11 cellular contexts compared by ENCODE assay signal in the genomic region with DNA sequence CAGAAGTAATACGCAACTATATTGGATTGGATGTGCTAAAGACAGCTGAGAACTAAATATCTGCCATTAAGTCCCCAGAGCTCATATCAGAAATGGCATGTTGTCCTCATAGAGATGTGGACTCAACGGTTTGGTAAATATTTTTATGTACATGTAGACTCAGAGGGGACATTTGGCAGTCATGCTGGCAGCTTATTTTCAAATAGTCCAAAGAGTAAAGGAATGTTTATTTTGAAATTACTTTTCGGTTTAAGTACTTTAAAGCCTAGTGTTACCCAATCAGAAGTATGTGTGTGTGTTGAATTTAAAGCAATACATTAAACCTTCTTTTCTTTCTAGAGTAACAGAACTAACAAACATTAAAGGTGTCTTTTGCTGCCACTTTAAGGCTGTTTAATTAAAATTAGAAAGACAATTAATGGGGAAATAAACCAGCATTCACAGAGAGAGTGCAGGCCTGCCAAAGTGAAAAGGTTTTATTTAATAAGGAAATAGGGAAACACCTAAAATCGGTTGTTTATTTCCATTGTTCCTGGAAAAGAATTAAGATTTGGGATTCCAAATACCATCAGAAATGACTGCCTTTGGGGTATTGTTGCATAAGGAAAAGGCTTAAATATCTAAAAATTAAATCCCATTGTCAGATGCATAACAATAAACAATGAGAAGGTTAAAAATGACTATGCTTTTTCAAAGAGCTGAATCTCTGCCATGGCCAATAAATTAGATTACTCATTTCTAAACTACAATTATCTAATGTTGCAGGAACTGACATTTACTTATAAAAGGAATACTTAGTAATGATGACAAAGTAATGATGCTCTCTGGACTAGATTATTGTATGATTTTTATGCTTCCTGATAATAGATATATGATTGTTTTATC.
DNase-seq lines count a peak whose midpoint lies in the region; ATAC-seq and TF ChIP-seq lines count a peak whose summit lies in the region.
"Had no signal": no experiment of that assay in that cellular context is flagged by ENCODE, and none has a peak within 500 bp of the region (broad histone marks: within the 10 kb centered on the region; RNA-seq: fewer than 3 reads in every experiment).

No MANE protein-coding gene starts in this region.

- H3K9me3 ChIP-seq in mammary epithelial cell (replicated peaks; ENCODE audit: insufficient read depth, low read length) = no peaks in the 10 kb centered on the region

- 83% methylated on average over 4 of the region's 4 CpGs for WGBS in mammary epithelial cell (ENCODE audit: low coverage, missing lambda C conversion rate)

- no peaks in the 10 kb centered on the region for H3K36me3 Mint-ChIP-seq in naive thymus-derived CD8-positive, alpha-beta T cell
- H3K36me3 Mint-ChIP-seq: brain had no signal

- no peak overlapping the region for H3K9ac ChIP-seq in mammary epithelial cell (ENCODE audit: insufficient read depth, low read length)

- in situ Hi-C loops in mammary epithelial cell (cut with MboI; ENCODE audit: low sequenced_read_pairs in 2 of 2) = no loop called here

- H3K9me3 Mint-ChIP-seq in naive thymus-derived CD8-positive, alpha-beta T cell = peaks cover 0 to 2% (median 0%) of the 10 kb centered on the region in 9 donors
- H3K9me3 Mint-ChIP-seq: brain had no signal

- H3K4me2 ChIP-seq in mammary epithelial cell (ENCODE audit: insufficient read depth, low read depth, low read length) = no peak overlapping the region

- peak overlapping the region in 1 of 10 donors; percentile 7 for H3K27ac Mint-ChIP-seq in naive thymus-derived CD8-positive, alpha-beta T cell

- CTCF ChIA-PET in mammary epithelial cell (lab: Charles Lee; ENCODE audit: low non-redundant PET) = no interaction called here

- H3K36me3 ChIP-seq in mammary epithelial cell (ENCODE audit: insufficient read depth, low read length) = no peaks in the 10 kb centered on the region

- H3K27ac ChIP-seq in mammary epithelial cell (ENCODE audit: insufficient read depth, low read depth, low read length) (no peak overlapping the region), substantia nigra (ENCODE audit: low read depth, low read length, poor library complexity, severe bottlenecking) (no peak overlapping the region)

- no peak overlapping the region for H3K4me3 Mint-ChIP-seq in naive thymus-derived CD8-positive, alpha-beta T cell
- H3K4me3 Mint-ChIP-seq: brain had no signal

- peaks cover 0 to 14% (median 8%) of the 10 kb centered on the region in 4 donors for H3K4me1 Mint-ChIP-seq in naive thymus-derived CD8-positive, alpha-beta T cell
- H3K4me1 Mint-ChIP-seq: brain had no signal

- POLR2A ChIA-PET in naive thymus-derived CD8-positive, alpha-beta T cell (lab: Charles Lee) = no interaction called here

- no peaks in the 10 kb centered on the region for H3K4me1 ChIP-seq in mammary epithelial cell (ENCODE audit: insufficient read depth, low read length)

- H3K27me3 Mint-ChIP-seq in naive thymus-derived CD8-positive, alpha-beta T cell = peaks cover 0 to 1% (median 0%) of the 10 kb centered on the region in 5 donors

- H4K20me1 ChIP-seq in mammary epithelial cell (ENCODE audit: insufficient read depth, low read length) = no peaks in the 10 kb centered on the region

- H3K4me3 ChIP-seq in AG10803 (ENCODE audit: low read length) = no peak overlapping the region
- no peak overlapping the region for H3K4me3 ChIP-seq in mammary epithelial cell (replicated peaks in 1 of 3; ENCODE audit: insufficient read depth in 1 of 3, low read depth in 2 of 3, low read length in 3 of 3)

- no TSS peak for BruUV-seq in mammary epithelial cell (replicated peaks; lab: Mats Ljungman, UMichigan)

- ATAC-seq in GM19351 (IDR thresholded peaks at IDR 0.05; ENCODE audit: unreplicated experiment) (peak; percentile 26), HG02970 (IDR thresholded peaks at IDR 0.05; ENCODE audit: low FRiP score, unreplicated experiment) (peak; percentile 35)
- ATAC-seq in naive thymus-derived CD8-positive, alpha-beta T cell = no peak

- TF ChIP-seq CTCF in AG10803 (conservative IDR thresholded peaks at IDR 0.05; ENCODE audit: low read length) (no peak), mammary epithelial cell (conservative IDR thresholded peaks at IDR 0.05 in 1 of 2, IDR thresholded peaks at IDR 0.05 in 1 of 2; ENCODE audit: extremely low read depth in 1 of 2, insufficient read depth in 1 of 2, low read depth in 1 of 2, low read length in 2 of 2) (no peak)

- no peak overlapping the region for H2AFZ ChIP-seq in mammary epithelial cell (ENCODE audit: low read depth, low read length)

- no peaks in the 10 kb centered on the region for H3K27me3 ChIP-seq in mammary epithelial cell (ENCODE audit: insufficient read depth, low read length)

- H3K79me2 ChIP-seq in mammary epithelial cell (ENCODE audit: insufficient read depth, low read length) = no peaks in the 10 kb centered on the region

- intact Hi-C loops in mammary epithelial cell (cut with micrococcal nuclease) = no loop called here

- DNase-seq in AG10803 (ENCODE audit: low read depth) = peak; percentile 26
- DNase-seq in mammary epithelial cell = peak; percentile 9
- no peak for DNase-seq in ecto neural progenitor cell (ENCODE audit: low spot score)
- no peak for DNase-seq in naive thymus-derived CD8-positive, alpha-beta T cell
- no peak for DNase-seq in NCI-H128 (lab: John Stamatoyannopoulos, UW; ENCODE audit: unreplicated experiment)
- DNase-seq in substantia nigra (lab: John Stamatoyannopoulos, UW) = no peak
- DNase-seq: activated CD4-positive, alpha-beta T cell treated with anti-CD3 and anti-CD28 coated beads for 1 hour; NCI-H524 had no signal

- dilution Hi-C loops in mammary epithelial cell (cut with HindIII; ENCODE audit: low sequenced_read_pairs) = no loop called here

Comparison
In these comparisons a context has a peak if more than half of its experiments do, and no peak if none do; other contexts are left out.
1. DNase-seq: peak in AG10803 (single experiment) and mammary epithelial cell (single experiment); none in ecto neural progenitor cell (single experiment), naive thymus-derived CD8-positive, alpha-beta T cell (0 of 10), NCI-H128 (single experiment) and substantia nigra (0 of 49).
2. ATAC-seq: peak in GM19351 (single experiment) and HG02970 (single experiment); none in naive thymus-derived CD8-positive, alpha-beta T cell (0 of 2).